In the genomic region with DNA sequence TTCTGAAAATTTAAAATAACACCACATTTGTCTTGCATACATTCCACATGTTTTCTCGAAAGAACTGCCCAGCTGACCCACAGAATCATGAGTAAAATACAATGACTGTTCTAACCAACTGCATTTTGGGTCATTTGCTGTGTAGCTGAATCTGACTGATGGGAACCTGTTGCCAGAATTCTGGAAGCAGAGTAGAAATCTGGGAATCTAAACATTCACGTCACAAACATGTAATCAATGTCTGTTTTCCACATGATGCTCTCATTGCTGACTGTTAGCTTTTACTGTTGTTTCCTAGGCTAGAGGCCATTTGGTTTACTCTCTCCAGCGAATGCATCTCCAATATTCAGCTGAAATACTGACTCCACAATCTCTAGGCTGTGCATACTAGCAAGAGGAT, we compare ENCODE assay signal across 21 cellular contexts.
A peak's percentile ranks its signal among the peaks of the same experiment; 100 is the strongest.
DNase-seq lines count a peak whose midpoint lies in the region; ATAC-seq, FAIRE-seq and TF ChIP-seq lines count a peak whose summit lies in the region.
"Had no signal": no experiment of that assay in that cellular context is flagged by ENCODE, and none has a peak within 500 bp of the region (broad histone marks: within the 10 kb centered on the region; RNA-seq: fewer than 3 reads in every experiment).

No MANE protein-coding gene starts in this region.

- H4K20me1 ChIP-seq in H1 (replicated peaks in 1 of 2; ENCODE audit: control insufficient read depth in 1 of 2, insufficient read depth in 2 of 2, low read length in 2 of 2) = no peaks in the 10 kb centered on the region

- no peaks in the 10 kb centered on the region for H3K79me2 ChIP-seq in H1 (ENCODE audit: control insufficient read depth in 1 of 2, insufficient read depth in 2 of 2, low read length in 2 of 2)

- no peak overlapping the region for H3K56ac ChIP-seq in H1 (replicated peaks; ENCODE audit: insufficient read length, low read depth, low read length)

- no peak overlapping the region for H3K4ac ChIP-seq in H1 (replicated peaks; ENCODE audit: insufficient read length, low read depth, low read length)

- no peak overlapping the region for H3K9ac ChIP-seq in H1 (replicated peaks in 1 of 4; ENCODE audit: extremely low read depth in 1 of 4, low read depth in 3 of 4, low read length in 3 of 4)

- no peak overlapping the region for H2AK5ac ChIP-seq in H1 (ENCODE audit: low read depth, low read length)

- H3K9me3 ChIP-seq in H1 (ENCODE audit: insufficient read depth in 2 of 2, low read depth in 1 of 2, low read length in 1 of 2) = 0 out of 4 replicates have a peak, but pooled peaks cover 0 to 1% of the 10 kb centered on the region in 2 experiments
- H3K9me3 ChIP-seq: A549, HAP-1 had no signal

- no peak overlapping the region for H2BK20ac ChIP-seq in H1 (ENCODE audit: low read length)

- TF ChIP-seq CTCF in H1 (IDR thresholded peaks at IDR 0.05; ENCODE audit: control extremely low read depth in 1 of 3, insufficient read depth in 1 of 3, low read depth in 1 of 3, low read length in 3 of 3) = no peak

- CTCF ChIA-PET in H1 (lab: Charles Lee; ENCODE audit: partially characterized antibody) = interaction anchor here (0.6 to 1.4 kb wide), 3 partner anchors 37 to 113 kb away, joined by 3 to 4 read pairs (median 3); no protein-coding TSS in a partner anchor

- H2BK15ac ChIP-seq in H1 (ENCODE audit: low read length) = no peak overlapping the region

- H3K79me1 ChIP-seq in H1 (ENCODE audit: low read depth, low read length) = no peaks in the 10 kb centered on the region

- no peaks in the 10 kb centered on the region for H3K27me3 ChIP-seq in H1 (replicated peaks in 1 of 4; ENCODE audit: control insufficient read depth in 3 of 4, extremely low read depth in 1 of 4, insufficient read depth in 3 of 4, low read length in 3 of 4)

- H3K36me3 ChIP-seq in H1 (ENCODE audit: control insufficient read depth in 2 of 4, insufficient read depth in 4 of 4, low read length in 3 of 4) = no peaks in the 10 kb centered on the region
- H3K36me3 ChIP-seq: HAP-1 had no signal

- no peak overlapping the region for H2BK12ac ChIP-seq in H1 (ENCODE audit: low read depth, low read length)

- H3K18ac ChIP-seq in H1 (ENCODE audit: extremely low read depth, low read length) = no peak overlapping the region

- peak; percentile 5 for DNase-seq in AG08396 (ENCODE audit: low spot score)
- no peak for DNase-seq in H1 (ENCODE audit: low read depth in 1 of 2, low spot score in 2 of 2)
- peak; percentile 65 for DNase-seq in fibroblast of peridontal ligament (ENCODE audit: extremely low read depth)
- DNase-seq in urothelium cell line (ENCODE audit: low spot score) = no peak
- no peak for DNase-seq in stimulated activated naive CD8-positive, alpha-beta T cell treated with anti-CD3 and anti-CD28 coated beads, Interleukin-15, Interleukin-2, amounts not matched to agents 100 U/mL and 50 U/mL, for 24 hours
- DNase-seq: 8988T; ACHN; C1 segment of cervical spinal cord; Calu3; CD4-positive, alpha-beta memory T cell; COR-L47; DMS153; DND-41; HFFc6 had no signal

- no peak overlapping the region for H2BK120ac ChIP-seq in H1 (replicated peaks; ENCODE audit: low read depth, low read length)

- no peak overlapping the region for H3K4me3 ChIP-seq in H1 (ENCODE audit: extremely low read depth in 1 of 4, insufficient read depth in 2 of 4, low read depth in 3 of 4, low read length in 4 of 4)
- H3K4me3 ChIP-seq: A549, GM23338, HAP-1 had no signal

- H2AFZ ChIP-seq in H1 (ENCODE audit: low read length) = 0 out of 2 replicates have a peak overlapping the region, but pooled peaks have one; percentile 38
- H2AFZ ChIP-seq: GM23338 had no signal

- no peak overlapping the region for H3K23ac ChIP-seq in H1 (ENCODE audit: insufficient read length)

- no peak overlapping the region for H3K27ac ChIP-seq in H1 (ENCODE audit: low read depth, low read length)
- H3K27ac ChIP-seq: A549 had no signal

- H4K8ac ChIP-seq in H1 (ENCODE audit: extremely low read depth, insufficient read depth, low read length) = no peak overlapping the region

- POLR2A ChIA-PET in H1 (lab: Charles Lee; ENCODE audit: partially characterized antibody) = no interaction called here

- no peak overlapping the region for H2BK5ac ChIP-seq in H1 (ENCODE audit: low read depth, low read length)

- no peak for TF ChIP-seq POLR2A in H1 (IDR thresholded peaks at IDR 0.05; ENCODE audit: control extremely low read depth in 1 of 2, low read depth in 2 of 2, low read length in 2 of 2)

- no peak overlapping the region for H3K4me2 ChIP-seq in H1 (ENCODE audit: insufficient read depth in 1 of 2, low read depth in 2 of 2, low read length in 2 of 2)
- H3K4me2 ChIP-seq: A549, GM23338 had no signal

- no peaks in the 10 kb centered on the region; a peak in 3 of 7 replicates for H3K4me1 ChIP-seq in H1 (replicated peaks in 1 of 4; ENCODE audit: control insufficient read depth in 3 of 4, insufficient read depth in 4 of 4, low read length in 3 of 4)
- H3K4me1 ChIP-seq: A549, HAP-1 had no signal

- H4K91ac ChIP-seq in H1 (replicated peaks; ENCODE audit: insufficient read length, low read length) = no peak overlapping the region

- no peak for ATAC-seq in GM18870 (IDR thresholded peaks at IDR 0.05; ENCODE audit: unreplicated experiment)
- no peak for ATAC-seq in stimulated activated naive CD8-positive, alpha-beta T cell treated with anti-CD3 and anti-CD28 coated beads, Interleukin-15, Interleukin-2, amounts not matched to agents 100 U/mL and 50 U/mL, for 24 hours
- ATAC-seq: A549, GM23338 had no signal

- H3K23me2 ChIP-seq in H1 (ENCODE audit: low read depth, low read length) = no peaks in the 10 kb centered on the region

- no peak overlapping the region for H4K5ac ChIP-seq in H1 (ENCODE audit: insufficient read length, low read depth, low read length)

- no peak for FAIRE-seq in H1 (lab: Jason Lieb, UNC)
- no peak for FAIRE-seq in urothelium cell line (lab: Jason Lieb, UNC)
- FAIRE-seq: G401.6, GM12892, H54 had no signal

- H3K14ac ChIP-seq in H1 (ENCODE audit: insufficient read length) = no peak overlapping the region

- 91% methylated on average over 3 of the region's 3 CpGs; no CpG with 5 or more reads in 1 of the 2 experiments for WGBS in H1 (ENCODE audit: extremely low coverage in 1 of 2, insufficient coverage in 1 of 2, insufficient read length in 1 of 2, insufficient replicate concordance in 2 of 2, low coverage in 1 of 2, low lambda C conversion rate in 2 of 2, missing lambda C conversion rate in 1 of 2), 2 experiments

- no peak for TF ChIP-seq RAD21 in H1 (IDR thresholded peaks at IDR 0.05 in 1 of 2, conservative IDR thresholded peaks at IDR 0.05 in 1 of 2; ENCODE audit: low read depth in 2 of 2, low read length in 2 of 2)

- no peak for TF ChIP-seq EP300 in H1 (IDR thresholded peaks at IDR 0.05; ENCODE audit: borderline replicate concordance in 1 of 2, low read depth in 2 of 2, low read length in 2 of 2)

TF ChIP-seq in H1, 55 proteins besides CTCF, POLR2A, EP300 and RAD21:
- TF ChIP-seq SAP30 (IDR thresholded peaks at IDR 0.05; ENCODE audit: insufficient read depth, insufficient replicate concordance, low read length) (no peak), JUN (IDR thresholded peaks at IDR 0.05; ENCODE audit: low read depth, low read length) (no peak), HDAC6 (IDR thresholded peaks at IDR 0.05; ENCODE audit: low read depth, low read length) (no peak), CREB1 (IDR thresholded peaks at IDR 0.05) (no peak), KDM5A (IDR thresholded peaks at IDR 0.05; ENCODE audit: low read length) (no peak), GABPA (IDR thresholded peaks at IDR 0.05; ENCODE audit: borderline replicate concordance, insufficient read depth, low read length) (no peak), EGR1 (IDR thresholded peaks at IDR 0.05; ENCODE audit: borderline replicate concordance, low read depth, low read length) (no peak), POU5F1 (IDR thresholded peaks at IDR 0.05; ENCODE audit: low read depth, low read length) (no peak), PHF8 (conservative IDR thresholded peaks at IDR 0.05; ENCODE audit: low read depth, low read length) (no peak), ZNF274 (IDR thresholded peaks at IDR 0.05; ENCODE audit: borderline replicate concordance, extremely low read depth, low read length) (no peak), TCF12 (IDR thresholded peaks at IDR 0.05; ENCODE audit: low read depth, low read length) (no peak), ASH2L (IDR thresholded peaks at IDR 0.05; ENCODE audit: low read length) (no peak), RNF2 (IDR thresholded peaks at IDR 0.05; ENCODE audit: borderline replicate concordance, low read depth, low read length, missing control alignments, poor library complexity, severe bottlenecking) (no peak), SP2 (IDR thresholded peaks at IDR 0.05; ENCODE audit: low read length) (no peak), KDM4A (IDR thresholded peaks at IDR 0.05; ENCODE audit: low read depth, low read length, severe bottlenecking) (no peak), FOSL1 (IDR thresholded peaks at IDR 0.05; ENCODE audit: insufficient read depth, low read depth, low read length) (no peak), CBX8 (IDR thresholded peaks at IDR 0.05; ENCODE audit: borderline replicate concordance, low read depth, low read length) (no peak)
- TF ChIP-seq, protein P1, sequence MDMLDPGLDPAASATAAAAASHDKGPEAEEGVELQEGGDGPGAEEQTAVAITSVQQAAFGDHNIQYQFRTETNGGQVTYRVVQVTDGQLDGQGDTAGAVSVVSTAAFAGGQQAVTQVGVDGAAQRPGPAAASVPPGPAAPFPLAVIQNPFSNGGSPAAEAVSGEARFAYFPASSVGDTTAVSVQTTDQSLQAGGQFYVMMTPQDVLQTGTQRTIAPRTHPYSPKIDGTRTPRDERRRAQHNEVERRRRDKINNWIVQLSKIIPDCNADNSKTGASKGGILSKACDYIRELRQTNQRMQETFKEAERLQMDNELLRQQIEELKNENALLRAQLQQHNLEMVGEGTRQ (IDR thresholded peaks at IDR 0.05; ENCODE audit: low read length) = no peak

Comparison
In these comparisons a context has a peak if more than half of its experiments do, and no peak if none do; other contexts are left out.
1. DNase-seq: peak in AG08396 (single experiment) and fibroblast of peridontal ligament (single experiment); none in H1 (0 of 2), urothelium cell line (single experiment) and stimulated activated naive CD8-positive, alpha-beta T cell treated with anti-CD3 and anti-CD28 coated beads, Interleukin-15, Interleukin-2, amounts not matched to agents 100 U/mL and 50 U/mL, for 24 hours (single experiment).